ENCODE assay signal across 8 cellular contexts in genomic region chr6:52517502-52518278, GRCh38. TPM values are rescaled to one million over a fixed set of nuclear protein-coding genes. Genes with fewer than 3 reads are reported as not detected.
DNase-seq lines count a peak whose midpoint lies in the region; ATAC-seq and TF ChIP-seq lines count a peak whose summit lies in the region.

No MANE protein-coding gene starts in this region.

- peak overlapping the region; percentile 27; the same call in 1 of the 2 replicates for H3K4me3 ChIP-seq in HUES6 (ENCODE audit: low read depth, low read length)
- H3K4me3 ChIP-seq in urinary bladder (ENCODE audit: low read depth, low read length): no peak overlapping the region

- H3K4me1 ChIP-seq in HUES6 (ENCODE audit: control insufficient read depth, insufficient read depth, low read length) (peaks cover 42% of the 10 kb centered on the region), foreskin keratinocyte (peaks cover 35% of the 10 kb centered on the region), urinary bladder (ENCODE audit: insufficient read depth) (peaks cover 2% of the 10 kb centered on the region)

- H3K9ac ChIP-seq in HUES6 (ENCODE audit: low read length): peak overlapping the region; percentile 78

- peak overlapping the region; percentile 88 for H3K27ac ChIP-seq in HUES6 (ENCODE audit: low read depth, low read length)
- H3K27ac ChIP-seq in foreskin keratinocyte: peak overlapping the region; percentile 76
- H3K27ac ChIP-seq in urinary bladder (ENCODE audit: low read depth): peak overlapping the region; percentile 77

- 23% methylated on average over 14 of the region's 14 CpGs for WGBS in urinary bladder

- DNase-seq in Daoy (ENCODE audit: low read depth): peak; percentile 97
- DNase-seq in activated CD8-positive, alpha-beta memory T cell treated with anti-CD3 and anti-CD28 coated beads, Interleukin-2, amount 50 U/mL, for 48 hours: peak; percentile 66
- DNase-seq in foreskin keratinocyte: peak; percentile 59 to 82
- peak in 49 of 56 donors; percentile 11 to 92 (median 51) for DNase-seq in nucleus accumbens (lab: John Stamatoyannopoulos, UW)
- no peak for DNase-seq in cerebellar nuclear complex (lab: John Stamatoyannopoulos, UW)

- peaks cover 24% of the 10 kb centered on the region for H3K36me3 ChIP-seq in HUES6 (ENCODE audit: control insufficient read depth, insufficient read depth, low read length)
- no peaks in the 10 kb centered on the region for H3K36me3 ChIP-seq in urinary bladder (ENCODE audit: insufficient read depth)

- H3K27me3 ChIP-seq in HUES6 (ENCODE audit: control insufficient read depth, insufficient read depth, low read length) (no peaks in the 10 kb centered on the region), foreskin keratinocyte (no peaks in the 10 kb centered on the region)

- ATAC-seq in GM21447 (IDR thresholded peaks at IDR 0.05; ENCODE audit: unreplicated experiment) (peak; percentile 95), foreskin keratinocyte (peak; percentile 93)

- H3K9me3 ChIP-seq in HUES6 (ENCODE audit: control insufficient read depth, insufficient read depth, low read depth, low read length): no peaks in the 10 kb centered on the region

- no peak for TF ChIP-seq CTCF in foreskin keratinocyte (conservative IDR thresholded peaks at IDR 0.05)

RNA-seq across cellular contexts. Expression of gene TRAM2, which starts 59.2 kb away (rescaled TPM):
- total RNA-seq in Daoy (2014; rRNA removed; shearing (Covaris generic)): 31.3 and 39.1 TPM in 2 replicates
- 23.3 and 34.9 TPM in 2 replicates for total RNA-seq in foreskin keratinocyte
- 7.7 and 9.1 TPM in 2 replicates for polyA plus RNA-seq in foreskin keratinocyte
- total RNA-seq in urinary bladder: 25.2 TPM
- 22.9 TPM for polyA plus RNA-seq in urinary bladder

Comparison
In these comparisons a context has a peak if more than half of its experiments do, and no peak if none do; other contexts are left out.
1. DNase-seq: peak in Daoy (single experiment), activated CD8-positive, alpha-beta memory T cell treated with anti-CD3 and anti-CD28 coated beads, Interleukin-2, amount 50 U/mL, for 48 hours (single experiment), foreskin keratinocyte (2 of 2) and nucleus accumbens (49 of 56); none in cerebellar nuclear complex (0 of 2).
2. Peak in every context shown above with its lines, with median percentiles within 50 percentile points of each other: H3K27ac ChIP-seq.